In genomic region chr11:64765291-64765803, GRCh38 we compare ENCODE assay signal across 9 cellular contexts. TPM values are rescaled to one million over a fixed set of nuclear protein-coding genes. Genes with fewer than 3 reads are reported as not detected.
DNase-seq lines count a peak whose midpoint lies in the region; ATAC-seq, FAIRE-seq and TF ChIP-seq lines count a peak whose summit lies in the region.
"Had no signal": no experiment of that assay in that cellular context is flagged by ENCODE, and none has a peak within 500 bp of the region (broad histone marks: within the 10 kb centered on the region; RNA-seq: fewer than 3 reads in every experiment).

No MANE protein-coding gene starts in this region.

- no TSS peak for BruUV-seq in HepG2 (replicated peaks; lab: Mats Ljungman, UMichigan)

- ATAC-seq in HepG2 (no peak), GM19035 (IDR thresholded peaks at IDR 0.05; ENCODE audit: unreplicated experiment) (no peak), HG02610 (IDR thresholded peaks at IDR 0.05; ENCODE audit: unreplicated experiment) (no peak)

- TF ChIP-seq CTCF in AG04450 (IDR thresholded peaks at IDR 0.05; ENCODE audit: low read depth, low read length) (peak; percentile 27), adrenal gland (IDR thresholded peaks at IDR 0.05) (peak in 4 of 6 experiments; percentile 20 to 28 (median 24)), HepG2 (CRISPR knock-in tag; IDR thresholded peaks at IDR 0.05) (no peak)

- no peak overlapping the region for H2AFZ ChIP-seq in HepG2 (ENCODE audit: low read length)

- H4K20me1 ChIP-seq in HepG2 (ENCODE audit: insufficient read depth, low read length) = peaks cover 72% of the 10 kb centered on the region

- 83 to 87% (median 84%) methylated on average over 29 of the region's 29 CpGs for WGBS in adrenal gland, 4 donors
- WGBS in HepG2 (ENCODE audit: low lambda C conversion rate) = 97% methylated on average over 29 of the region's 29 CpGs

- no peak for TF ChIP-seq POLR2A in GM12891 (IDR thresholded peaks at IDR 0.05; ENCODE audit: low read depth, low read length)
- no peak for TF ChIP-seq POLR2A in adrenal gland (IDR thresholded peaks at IDR 0.05)
- no peak for TF ChIP-seq POLR2A in HepG2 (IDR thresholded peaks at IDR 0.05; ENCODE audit: insufficient read depth in 1 of 2, low read depth in 2 of 2, low read length in 2 of 2)
- TF ChIP-seq POLR2A in erythroblast (IDR thresholded peaks at IDR 0.05; ENCODE audit: low read length) = no peak

- H3K4me2 ChIP-seq in HepG2 (ENCODE audit: low read depth, low read length) = no peak overlapping the region

- no peak for DNase-seq in AG04450 (ENCODE audit: low read depth, low spot score)
- DNase-seq in GM12891 (ENCODE audit: insufficient read length, low spot score) = no peak
- DNase-seq in adrenal gland = peak in 2 of 7 donors; percentile 31 to 48
- no peak for DNase-seq in HepG2 (ENCODE audit: low spot score)
- DNase-seq in erythroblast (lab: John Stamatoyannopoulos, UW) = no peak
- DNase-seq in pons (ENCODE audit: low spot score) = no peak
- DNase-seq: stimulated activated CD4-positive, alpha-beta T cell treated with anti-CD3 and anti-CD28 coated beads, Interleukin-1b, Interleukin-23, amount 100 ng/mL, for 48 hours had no signal

- in situ Hi-C loops in HepG2 (cut with HindIII; ENCODE audit: extremely low pct_ligation_motif_present, low pct_unique_long_range_greater_than_20kb) = no loop called here

- no peaks in the 10 kb centered on the region for H3K9me3 ChIP-seq in AG04450 (ENCODE audit: control insufficient read depth, insufficient read depth, low read length)
- H3K9me3 ChIP-seq in adrenal gland (replicated peaks in 1 of 3) = no peaks in the 10 kb centered on the region
- H3K9me3 ChIP-seq in HepG2 (ENCODE audit: low read length) = no peaks in the 10 kb centered on the region

- no peak for FAIRE-seq in GM12891 (lab: Jason Lieb, UNC)
- FAIRE-seq in HepG2 (lab: Jason Lieb, UNC) = no peak

- H3K4me3 ChIP-seq in AG04450 (ENCODE audit: low read depth, low read length) (no peak overlapping the region), adrenal gland (no peak overlapping the region), HepG2 (replicated peaks in 1 of 3; ENCODE audit: insufficient read depth in 1 of 3, low read depth in 2 of 3, low read length in 3 of 3) (no peak overlapping the region)

- TF ChIP-seq RAD21 in HepG2 (CRISPR knock-in tag; IDR thresholded peaks at IDR 0.05) = no peak

- no peak overlapping the region for H3K27ac ChIP-seq in AG04450 (ENCODE audit: low read depth, low read length)
- H3K27ac ChIP-seq in adrenal gland = peak overlapping the region in 1 of 5 donors; percentile 43
- H3K27ac ChIP-seq in HepG2 (ENCODE audit: extremely low read length, insufficient read depth, low read length) = no peak overlapping the region

- CTCF ChIA-PET in AG04450 (lab: Charles Lee) (interaction anchor here (1.0 kb wide), 1 partner anchor 11 kb away, joined by 3 read pairs; no protein-coding TSS in a partner anchor), HepG2 (lab: Yijun Ruan, JAX; ENCODE audit: low intra/inter-chr PET ratio, low total read pairs) (no interaction called here)

- POLR2A ChIA-PET in AG04450 (lab: Yijun Ruan, JAX) = interaction anchor here (0.7 kb wide), 1 partner anchor 127 kb away, joined by 3 read pairs; no protein-coding TSS in a partner anchor
- POLR2A ChIA-PET in HepG2 (lab: Yijun Ruan, JAX) = interaction anchor here (0.7 to 3.8 kb wide), 4 partner anchors 9 to 714 kb away, joined by 3 to 23 read pairs (median 3); partner anchors contain the start of gene SF1

- intact Hi-C loops in adrenal gland (cut with DNase I) = no loop called here
- intact Hi-C loops in HepG2 (cut with micrococcal nuclease; ENCODE audit: unreplicated experiment) = no loop called here

- H3K27me3 ChIP-seq in AG04450 (ENCODE audit: control insufficient read depth, insufficient read depth, low read length) = no peaks in the 10 kb centered on the region
- H3K27me3 ChIP-seq in adrenal gland = no peaks in the 10 kb centered on the region
- H3K27me3 ChIP-seq in HepG2 (ENCODE audit: control insufficient read depth in 1 of 2, insufficient read depth in 2 of 2, low read length in 2 of 2) = no peaks in the 10 kb centered on the region

- H3K9ac ChIP-seq in HepG2 (ENCODE audit: insufficient read depth, low read depth, low read length) = no peak overlapping the region

- H3K36me3 ChIP-seq in adrenal gland (replicated peaks in 1 of 2) = peaks cover 0 to 76% of the 10 kb centered on the region in 2 donors
- peaks cover 47 to 69% of the 10 kb centered on the region in 2 experiments for H3K36me3 ChIP-seq in HepG2 (replicated peaks in 1 of 2; ENCODE audit: control insufficient read depth in 1 of 2, insufficient read depth in 2 of 2, low read length in 2 of 2)

- H3K4me1 ChIP-seq in adrenal gland (replicated peaks in 1 of 2) (peaks cover 27 to 61% of the 10 kb centered on the region in 2 donors), HepG2 (ENCODE audit: insufficient read depth, low read length) (peaks cover 6% of the 10 kb centered on the region)

- no peak for TF ChIP-seq EP300 in HepG2 (IDR thresholded peaks at IDR 0.05; ENCODE audit: low read depth in 2 of 2, low read length in 2 of 2)
- no peak for TF ChIP-seq EP300 in HepG2 (CRISPR knock-in tag; IDR thresholded peaks at IDR 0.05; ENCODE audit: borderline replicate concordance)

- H3K79me2 ChIP-seq in HepG2 (ENCODE audit: insufficient read depth, low read length) = peaks cover 4% of the 10 kb centered on the region

RNA-seq across cellular contexts. Expression of gene PYGM, which starts 5.6 kb away (rescaled TPM):
- polyA plus RNA-seq in AG04450 (2011; rRNA removed) (0.14 and 0.20 TPM in 2 replicates), adrenal gland (1 to 10 TPM; 2.4 to 5.1 (median 4.8) TPM), HepG2 (2011; rRNA removed) (0.12 and 0.13 TPM in 2 replicates)
- polyA minus RNA-seq in AG04450 (2011; rRNA and poly(A)+ RNA removed) = 1.1 TPM in 2 replicates
- 0.23 TPM for polyA plus RNA-seq in GM12891 (2012; ENCODE audit: low read depth, missing spikeins)
- total RNA-seq in adrenal gland (10 to 100 TPM in 1 of 8 donors, 1 to 10 TPM in 7; 1.8 to 10.1 (median 3.8) TPM), HepG2 (2016; rRNA removed; fragmentation: Illumina TruSeq; extraction: Trizol) (0.11 TPM in 1 of 2 replicates, not detected in the other)
- not detected in 2 replicates for total RNA-seq in HepG2 (2016; cell fraction: cytosol; rRNA removed; fragmentation: Illumina TruSeq; extraction: Trizol; ENCODE audit: low read depth)
- 0.06 TPM in 1 of 2 replicates, not detected in the other for total RNA-seq in HepG2 (2016; cell fraction: insoluble cytoplasmic fraction; rRNA removed; fragmentation: Illumina TruSeq; extraction: Trizol)
- total RNA-seq in HepG2 (2016; cell fraction: membrane; rRNA removed; fragmentation: Illumina TruSeq; extraction: Trizol) = not detected in 2 replicates
- total RNA-seq in HepG2 (2016; cell fraction: nucleus; rRNA removed; fragmentation: Illumina TruSeq; extraction: Trizol) = 0.13 and 0.16 TPM in 2 replicates
- polyA plus RNA-seq in HepG2 (2011; cell fraction: cytosol; rRNA removed) = 0.08 and 0.09 TPM in 2 replicates
- polyA plus RNA-seq in HepG2 (2011; cell fraction: nucleus; rRNA removed) = 0.31 and 0.51 TPM in 2 replicates
- 0.19 and 0.24 TPM in 2 replicates for polyA plus RNA-seq in HepG2 (2012)
- not detected in 2 replicates for polyA plus RNA-seq in HepG2 (2016; cell fraction: cytosol; fragmentation: Illumina TruSeq; extraction: Trizol; ENCODE audit: low read depth)
- not detected in 2 replicates for polyA plus RNA-seq in HepG2 (2016; cell fraction: insoluble cytoplasmic fraction; fragmentation: Illumina TruSeq; extraction: Trizol; ENCODE audit: low read depth)
- not detected in 2 replicates for polyA plus RNA-seq in HepG2 (2016; cell fraction: membrane; fragmentation: Illumina TruSeq; extraction: Trizol; ENCODE audit: low read depth)
- not detected in 2 replicates for polyA plus RNA-seq in HepG2 (2016; cell fraction: nucleus; fragmentation: Illumina TruSeq; extraction: Trizol; ENCODE audit: insufficient read depth, low read depth)
- polyA minus RNA-seq in HepG2 (2011; rRNA and poly(A)+ RNA removed; ENCODE audit: low replicate concordance) = 0.68 and 0.84 TPM in 2 replicates
- 0.26 TPM in 1 of 2 replicates, not detected in the other for polyA minus RNA-seq in HepG2 (2011; cell fraction: cytosol; rRNA and poly(A)+ RNA removed)
- 0.62 and 0.77 TPM in 2 replicates for polyA minus RNA-seq in HepG2 (2011; cell fraction: nucleus; rRNA and poly(A)+ RNA removed)

RNA-seq across cellular contexts. Expression of gene SF1, which starts 13.0 kb away (rescaled TPM):
- 55.9 and 56.8 TPM in 2 replicates for polyA plus RNA-seq in AG04450 (2011; rRNA removed)
- 69.1 and 81.7 TPM in 2 replicates for polyA minus RNA-seq in AG04450 (2011; rRNA and poly(A)+ RNA removed)
- 141 TPM for polyA plus RNA-seq in GM12891 (2012; ENCODE audit: low read depth, missing spikeins)
- total RNA-seq in adrenal gland = 100 to 1,000 TPM; 109 to 395 (median 253) TPM
- 100 to 1,000 TPM; 150 to 197 (median 178) TPM for polyA plus RNA-seq in adrenal gland
- 42.5 and 70.4 TPM in 2 replicates for total RNA-seq in HepG2 (2016; rRNA removed; fragmentation: Illumina TruSeq; extraction: Trizol)
- total RNA-seq in HepG2 (2016; cell fraction: cytosol; rRNA removed; fragmentation: Illumina TruSeq; extraction: Trizol; ENCODE audit: low read depth) = 16.0 and 19.1 TPM in 2 replicates
- 36.1 and 70.7 TPM in 2 replicates for total RNA-seq in HepG2 (2016; cell fraction: insoluble cytoplasmic fraction; rRNA removed; fragmentation: Illumina TruSeq; extraction: Trizol)
- total RNA-seq in HepG2 (2016; cell fraction: membrane; rRNA removed; fragmentation: Illumina TruSeq; extraction: Trizol) = 45.9 and 46.6 TPM in 2 replicates
- 163 and 180 TPM in 2 replicates for total RNA-seq in HepG2 (2016; cell fraction: nucleus; rRNA removed; fragmentation: Illumina TruSeq; extraction: Trizol)
- 51.9 and 55.5 TPM in 2 replicates for polyA plus RNA-seq in HepG2 (2011; rRNA removed)
- polyA plus RNA-seq in HepG2 (2011; cell fraction: cytosol; rRNA removed) = 14.3 and 16.0 TPM in 2 replicates
- polyA plus RNA-seq in HepG2 (2011; cell fraction: nucleus; rRNA removed) = 223 and 237 TPM in 2 replicates
- polyA plus RNA-seq in HepG2 (2012) = 130 and 151 TPM in 2 replicates
- 30.5 and 31.3 TPM in 2 replicates for polyA plus RNA-seq in HepG2 (2016; cell fraction: cytosol; fragmentation: Illumina TruSeq; extraction: Trizol; ENCODE audit: low read depth)
- polyA plus RNA-seq in HepG2 (2016; cell fraction: insoluble cytoplasmic fraction; fragmentation: Illumina TruSeq; extraction: Trizol; ENCODE audit: low read depth) = 93.3 and 132 TPM in 2 replicates
- polyA plus RNA-seq in HepG2 (2016; cell fraction: membrane; fragmentation: Illumina TruSeq; extraction: Trizol; ENCODE audit: low read depth) = 63.8 and 66.4 TPM in 2 replicates
- 426 and 461 TPM in 2 replicates for polyA plus RNA-seq in HepG2 (2016; cell fraction: nucleus; fragmentation: Illumina TruSeq; extraction: Trizol; ENCODE audit: insufficient read depth, low read depth)
- polyA minus RNA-seq in HepG2 (2011; rRNA and poly(A)+ RNA removed; ENCODE audit: low replicate concordance) = 77.9 and 101 TPM in 2 replicates
- 31.1 and 32.0 TPM in 2 replicates for polyA minus RNA-seq in HepG2 (2011; cell fraction: cytosol; rRNA and poly(A)+ RNA removed)
- polyA minus RNA-seq in HepG2 (2011; cell fraction: nucleus; rRNA and poly(A)+ RNA removed) = 297 and 338 TPM in 2 replicates

RNA-seq across cellular contexts. Expression of gene RASGRP2, which starts 21.4 kb away (rescaled TPM):
- polyA plus RNA-seq in AG04450 (2011; rRNA removed) = 0.16 and 0.43 TPM in 2 replicates
- polyA minus RNA-seq in AG04450 (2011; rRNA and poly(A)+ RNA removed) = 0.48 and 0.78 TPM in 2 replicates
- polyA plus RNA-seq in GM12891 (2012; ENCODE audit: low read depth, missing spikeins) = 3.8 TPM
- 10 to 100 TPM in 5 of 8 donors, 1 to 10 TPM in 3; 3.6 to 23.9 (median 12.3) TPM for total RNA-seq in adrenal gland
- polyA plus RNA-seq in adrenal gland = 10 to 100 TPM in 2 of 3 donors, 1 to 10 TPM in 1; 5.4 to 81.9 (median 35.0) TPM
- total RNA-seq in HepG2 (2016; rRNA removed; fragmentation: Illumina TruSeq; extraction: Trizol) = not detected in 2 replicates
- not detected in 2 replicates for total RNA-seq in HepG2 (2016; cell fraction: cytosol; rRNA removed; fragmentation: Illumina TruSeq; extraction: Trizol; ENCODE audit: low read depth)
- not detected in 2 replicates for total RNA-seq in HepG2 (2016; cell fraction: insoluble cytoplasmic fraction; rRNA removed; fragmentation: Illumina TruSeq; extraction: Trizol)
- not detected in 2 replicates for total RNA-seq in HepG2 (2016; cell fraction: membrane; rRNA removed; fragmentation: Illumina TruSeq; extraction: Trizol)
- not detected in 2 replicates for total RNA-seq in HepG2 (2016; cell fraction: nucleus; rRNA removed; fragmentation: Illumina TruSeq; extraction: Trizol)
- polyA plus RNA-seq in HepG2 (2011; rRNA removed) = 0.18 and 0.61 TPM in 2 replicates
- polyA plus RNA-seq in HepG2 (2011; cell fraction: cytosol; rRNA removed) = 0.23 TPM in 2 replicates
- polyA plus RNA-seq in HepG2 (2011; cell fraction: nucleus; rRNA removed) = 0.54 and 1.5 TPM in 2 replicates
- 0.38 TPM in 1 of 2 replicates, not detected in the other for polyA plus RNA-seq in HepG2 (2012)
- polyA plus RNA-seq in HepG2 (2016; cell fraction: cytosol; fragmentation: Illumina TruSeq; extraction: Trizol; ENCODE audit: low read depth) = 0.26 and 0.27 TPM in 2 replicates
- polyA plus RNA-seq in HepG2 (2016; cell fraction: insoluble cytoplasmic fraction; fragmentation: Illumina TruSeq; extraction: Trizol; ENCODE audit: low read depth) = not detected in 2 replicates
- 0.30 TPM in 1 of 2 replicates, not detected in the other for polyA plus RNA-seq in HepG2 (2016; cell fraction: membrane; fragmentation: Illumina TruSeq; extraction: Trizol; ENCODE audit: low read depth)
- polyA plus RNA-seq in HepG2 (2016; cell fraction: nucleus; fragmentation: Illumina TruSeq; extraction: Trizol; ENCODE audit: insufficient read depth, low read depth) = not detected in 2 replicates
- polyA minus RNA-seq in HepG2 (2011; rRNA and poly(A)+ RNA removed; ENCODE audit: low replicate concordance) = 0.28 TPM in 1 of 2 replicates, not detected in the other
- polyA minus RNA-seq in HepG2 (2011; cell fraction: cytosol; rRNA and poly(A)+ RNA removed) = not detected in 2 replicates
- polyA minus RNA-seq in HepG2 (2011; cell fraction: nucleus; rRNA and poly(A)+ RNA removed) = not detected in 2 replicates

RNA-seq across cellular contexts. Expression of gene MAP4K2, which starts 37.7 kb away (rescaled TPM):
- polyA plus RNA-seq in AG04450 (2011; rRNA removed) = 9.9 and 14.1 TPM in 2 replicates
- 12.5 and 15.4 TPM in 2 replicates for polyA minus RNA-seq in AG04450 (2011; rRNA and poly(A)+ RNA removed)
- 30.2 TPM for polyA plus RNA-seq in GM12891 (2012; ENCODE audit: low read depth, missing spikeins)
- 10 to 100 TPM; 12.9 to 34.8 (median 19.0) TPM for total RNA-seq in adrenal gland
- 10 to 100 TPM in 2 of 3 donors, 1 to 10 TPM in 1; 6.4 to 57.7 (median 27.7) TPM for polyA plus RNA-seq in adrenal gland
- 7.8 and 8.3 TPM in 2 replicates for total RNA-seq in HepG2 (2016; rRNA removed; fragmentation: Illumina TruSeq; extraction: Trizol)
- 3.5 and 4.1 TPM in 2 replicates for total RNA-seq in HepG2 (2016; cell fraction: cytosol; rRNA removed; fragmentation: Illumina TruSeq; extraction: Trizol; ENCODE audit: low read depth)
- 4.8 and 7.6 TPM in 2 replicates for total RNA-seq in HepG2 (2016; cell fraction: insoluble cytoplasmic fraction; rRNA removed; fragmentation: Illumina TruSeq; extraction: Trizol)
- total RNA-seq in HepG2 (2016; cell fraction: membrane; rRNA removed; fragmentation: Illumina TruSeq; extraction: Trizol) = 10.9 and 11.1 TPM in 2 replicates
- 6.7 and 7.4 TPM in 2 replicates for total RNA-seq in HepG2 (2016; cell fraction: nucleus; rRNA removed; fragmentation: Illumina TruSeq; extraction: Trizol)
- 15.5 and 17.6 TPM in 2 replicates for polyA plus RNA-seq in HepG2 (2011; rRNA removed)
- polyA plus RNA-seq in HepG2 (2011; cell fraction: cytosol; rRNA removed) = 7.7 and 11.1 TPM in 2 replicates
- polyA plus RNA-seq in HepG2 (2011; cell fraction: nucleus; rRNA removed) = 71.3 and 101 TPM in 2 replicates
- polyA plus RNA-seq in HepG2 (2012) = 8.7 and 10.1 TPM in 2 replicates
- 5.1 and 6.2 TPM in 2 replicates for polyA plus RNA-seq in HepG2 (2016; cell fraction: cytosol; fragmentation: Illumina TruSeq; extraction: Trizol; ENCODE audit: low read depth)
- polyA plus RNA-seq in HepG2 (2016; cell fraction: insoluble cytoplasmic fraction; fragmentation: Illumina TruSeq; extraction: Trizol; ENCODE audit: low read depth) = 7.8 and 9.1 TPM in 2 replicates
- 9.5 and 11.8 TPM in 2 replicates for polyA plus RNA-seq in HepG2 (2016; cell fraction: membrane; fragmentation: Illumina TruSeq; extraction: Trizol; ENCODE audit: low read depth)
- 20.0 and 20.1 TPM in 2 replicates for polyA plus RNA-seq in HepG2 (2016; cell fraction: nucleus; fragmentation: Illumina TruSeq; extraction: Trizol; ENCODE audit: insufficient read depth, low read depth)
- polyA minus RNA-seq in HepG2 (2011; rRNA and poly(A)+ RNA removed; ENCODE audit: low replicate concordance) = 25.9 and 40.8 TPM in 2 replicates
- polyA minus RNA-seq in HepG2 (2011; cell fraction: cytosol; rRNA and poly(A)+ RNA removed) = 4.3 and 6.6 TPM in 2 replicates
- 8.7 and 10.9 TPM in 2 replicates for polyA minus RNA-seq in HepG2 (2011; cell fraction: nucleus; rRNA and poly(A)+ RNA removed)

RNA-seq across cellular contexts. Expression of gene NRXN2, which starts 42.4 kb away (rescaled TPM):
- not detected in 2 replicates for polyA plus RNA-seq in AG04450 (2011; rRNA removed)
- 0.17 and 0.51 TPM in 2 replicates for polyA minus RNA-seq in AG04450 (2011; rRNA and poly(A)+ RNA removed)
- polyA plus RNA-seq in GM12891 (2012; ENCODE audit: low read depth, missing spikeins) = 0.71 TPM
- 10 to 100 TPM in 3 of 8 donors, 1 to 10 TPM in 5; 1.7 to 17.1 (median 4.3) TPM for total RNA-seq in adrenal gland
- polyA plus RNA-seq in adrenal gland = 10 to 100 TPM in 1 of 3 donors, 1 to 10 TPM in 2; 3.3 to 13.6 (median 6.2) TPM
- total RNA-seq in HepG2 (2016; rRNA removed; fragmentation: Illumina TruSeq; extraction: Trizol) = not detected in 2 replicates
- not detected in 2 replicates for total RNA-seq in HepG2 (2016; cell fraction: cytosol; rRNA removed; fragmentation: Illumina TruSeq; extraction: Trizol; ENCODE audit: low read depth)
- total RNA-seq in HepG2 (2016; cell fraction: insoluble cytoplasmic fraction; rRNA removed; fragmentation: Illumina TruSeq; extraction: Trizol) = not detected in 2 replicates
- not detected in 2 replicates for total RNA-seq in HepG2 (2016; cell fraction: membrane; rRNA removed; fragmentation: Illumina TruSeq; extraction: Trizol)
- not detected in 2 replicates for total RNA-seq in HepG2 (2016; cell fraction: nucleus; rRNA removed; fragmentation: Illumina TruSeq; extraction: Trizol)
- polyA plus RNA-seq in HepG2 (2011; rRNA removed) = 0.03 TPM in 1 of 2 replicates, not detected in the other
- polyA plus RNA-seq in HepG2 (2011; cell fraction: cytosol; rRNA removed) = 0.08 and 0.14 TPM in 2 replicates
- 0.13 TPM in 1 of 2 replicates, not detected in the other for polyA plus RNA-seq in HepG2 (2011; cell fraction: nucleus; rRNA removed)
- 0.32 and 0.42 TPM in 2 replicates for polyA plus RNA-seq in HepG2 (2012)
- not detected in 2 replicates for polyA plus RNA-seq in HepG2 (2016; cell fraction: cytosol; fragmentation: Illumina TruSeq; extraction: Trizol; ENCODE audit: low read depth)
- polyA plus RNA-seq in HepG2 (2016; cell fraction: insoluble cytoplasmic fraction; fragmentation: Illumina TruSeq; extraction: Trizol; ENCODE audit: low read depth) = 0.07 TPM in 1 of 2 replicates, not detected in the other
- not detected in 2 replicates for polyA plus RNA-seq in HepG2 (2016; cell fraction: membrane; fragmentation: Illumina TruSeq; extraction: Trizol; ENCODE audit: low read depth)
- polyA plus RNA-seq in HepG2 (2016; cell fraction: nucleus; fragmentation: Illumina TruSeq; extraction: Trizol; ENCODE audit: insufficient read depth, low read depth) = not detected in 2 replicates
- 1.9 TPM in 1 of 2 replicates, not detected in the other for polyA minus RNA-seq in HepG2 (2011; rRNA and poly(A)+ RNA removed; ENCODE audit: low replicate concordance)
- not detected in 2 replicates for polyA minus RNA-seq in HepG2 (2011; cell fraction: cytosol; rRNA and poly(A)+ RNA removed)
- not detected in 2 replicates for polyA minus RNA-seq in HepG2 (2011; cell fraction: nucleus; rRNA and poly(A)+ RNA removed)
